In the genomic region with DNA sequence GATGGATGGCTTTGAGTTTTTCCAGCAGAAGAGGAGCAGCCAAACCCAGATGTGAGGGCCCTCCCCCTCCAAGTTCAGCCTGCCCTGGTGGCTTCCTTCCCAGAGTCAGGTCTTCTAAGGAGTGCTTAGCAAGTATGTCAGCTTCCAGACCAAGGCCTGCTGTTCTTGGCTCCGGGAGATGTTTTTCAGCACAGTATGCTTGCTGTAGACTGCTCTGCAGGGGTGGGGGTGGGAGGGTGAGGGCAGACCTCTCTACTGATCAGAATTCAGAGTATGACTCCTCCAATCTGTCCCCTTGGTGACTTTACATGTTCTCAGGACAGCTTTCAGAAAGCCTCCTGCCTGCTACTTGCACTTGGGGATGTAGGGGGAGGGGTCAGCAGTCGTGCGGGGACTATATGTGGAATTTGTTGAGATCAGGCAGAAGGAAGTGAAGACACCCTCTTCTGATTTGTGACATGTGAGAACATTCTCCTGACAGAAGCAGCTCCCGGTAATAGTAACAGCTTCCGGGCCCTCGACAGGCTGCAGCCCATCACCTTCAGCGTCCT, we compare ENCODE assay signal across 10 cellular contexts.
A peak's percentile ranks its signal among the peaks of the same experiment; 100 is the strongest.
DNase-seq lines count a peak whose midpoint lies in the region; ATAC-seq and TF ChIP-seq lines count a peak whose summit lies in the region.
"Had no signal": no experiment of that assay in that cellular context is flagged by ENCODE, and none has a peak within 500 bp of the region (broad histone marks: within the 10 kb centered on the region; RNA-seq: fewer than 3 reads in every experiment).

No MANE protein-coding gene starts in this region.

- H3K79me1 ChIP-seq in neuronal stem cell (ENCODE audit: low read depth, low read length), result no peaks in the 10 kb centered on the region

- H3K9me3 ChIP-seq in adipocyte (ENCODE audit: control insufficient read depth, low read length) (no peaks in the 10 kb centered on the region), cardiac muscle cell (ENCODE audit: low read depth) (no peaks in the 10 kb centered on the region), neuronal stem cell (replicated peaks in 1 of 2; ENCODE audit: control insufficient read depth in 2 of 2, insufficient read depth in 1 of 2, low read depth in 1 of 2, low read length in 2 of 2) (no peaks in the 10 kb centered on the region)

- ATAC-seq in GM21360 (IDR thresholded peaks at IDR 0.05; ENCODE audit: unreplicated experiment), result no peak

- no CpG with 5 or more reads among the region's 7 CpGs for WGBS in neuronal stem cell (ENCODE audit: extremely low coverage in 2 of 2, insufficient read length in 2 of 2, insufficient replicate concordance in 1 of 2), 2 donors
- 20% methylated on average over 7 of the region's 7 CpGs for WGBS in urinary bladder

- no peak overlapping the region for H3K23ac ChIP-seq in neuronal stem cell (ENCODE audit: low read depth, low read length, poor library complexity)

- peak overlapping the region; percentile 85 for H2AFZ ChIP-seq in neuronal stem cell (ENCODE audit: low read length)

- H3K27me3 ChIP-seq in adipocyte (replicated peaks; ENCODE audit: control insufficient read depth, insufficient read depth, low read length), result no peaks in the 10 kb centered on the region
- H3K27me3 ChIP-seq in cardiac muscle cell, result no peaks in the 10 kb centered on the region
- no peaks in the 10 kb centered on the region for H3K27me3 ChIP-seq in neuronal stem cell (ENCODE audit: control insufficient read depth in 3 of 3, insufficient read depth in 3 of 3, low read depth in 1 of 3, low read length in 3 of 3)

- H3K4me3 ChIP-seq in adipocyte (ENCODE audit: low read length) (no peak overlapping the region), cardiac muscle cell (no peak overlapping the region), neuronal stem cell (ENCODE audit: low read length in 2 of 2) (no peak overlapping the region), urinary bladder (ENCODE audit: low read depth, low read length) (no peak overlapping the region)

- peak overlapping the region; percentile 25 for H2BK5ac ChIP-seq in neuronal stem cell (ENCODE audit: low read length)

- H2BK15ac ChIP-seq in neuronal stem cell (ENCODE audit: low read length), result peak overlapping the region; percentile 51

- H3K4me1 ChIP-seq in adipocyte (ENCODE audit: control insufficient read depth, insufficient read depth, low read length) (peaks cover 15% of the 10 kb centered on the region), cardiac muscle cell (ENCODE audit: low read depth) (peaks cover 23% of the 10 kb centered on the region), neuronal stem cell (ENCODE audit: control insufficient read depth in 2 of 2, insufficient read depth in 1 of 2, low read depth in 1 of 2, low read length in 2 of 2) (peaks cover 22 to 28% of the 10 kb centered on the region in 2 donors), urinary bladder (ENCODE audit: insufficient read depth) (no peaks in the 10 kb centered on the region)

- H3K36me3 ChIP-seq in adipocyte (ENCODE audit: control insufficient read depth, insufficient read depth, low read length, severe bottlenecking), result no peaks in the 10 kb centered on the region
- no peaks in the 10 kb centered on the region for H3K36me3 ChIP-seq in cardiac muscle cell
- H3K36me3 ChIP-seq in neuronal stem cell (replicated peaks in 1 of 2; ENCODE audit: control insufficient read depth in 2 of 2, insufficient read depth in 2 of 2, low read length in 2 of 2), result no peaks in the 10 kb centered on the region
- no peaks in the 10 kb centered on the region for H3K36me3 ChIP-seq in urinary bladder (ENCODE audit: insufficient read depth)

- peak overlapping the region; percentile 89 for H3K27ac ChIP-seq in cardiac muscle cell
- no peak overlapping the region for H3K27ac ChIP-seq in neuronal stem cell (replicated peaks; ENCODE audit: low read length)
- H3K27ac ChIP-seq in urinary bladder (ENCODE audit: low read depth), result peak overlapping the region; percentile 55
- H3K27ac ChIP-seq: HL-60 had no signal

- TF ChIP-seq CTCF in cardiac muscle cell (IDR thresholded peaks at IDR 0.05; ENCODE audit: low read depth, low read length), result no peak

- H2BK120ac ChIP-seq in neuronal stem cell (ENCODE audit: low read depth, low read length), result peak overlapping the region; percentile 19

- H3K14ac ChIP-seq in neuronal stem cell (ENCODE audit: low read length), result peak overlapping the region; percentile 40

- no peak overlapping the region for H3K4ac ChIP-seq in neuronal stem cell (ENCODE audit: low read length)

- peak overlapping the region; percentile 81 for H3K18ac ChIP-seq in neuronal stem cell (ENCODE audit: low read length)

- H3K9ac ChIP-seq in adipocyte (ENCODE audit: low read length), result peak overlapping the region; percentile 57
- no peak overlapping the region for H3K9ac ChIP-seq in neuronal stem cell (ENCODE audit: low read depth, low read length, poor library complexity)

- DNase-seq in adipocyte (ENCODE audit: low read depth), result peak; percentile 20
- DNase-seq in cardiac muscle cell (ENCODE audit: low read depth in 1 of 2, low spot score in 1 of 2), result peak; percentile 54 to 88
- DNase-seq in neuronal stem cell (ENCODE audit: low spot score), result no peak
- DNase-seq in NCI-H2196 treated with DMSO at 0.1 percent for 48 hours (lab: John Stamatoyannopoulos, UW; ENCODE audit: unreplicated experiment), result no peak
- DNase-seq in NCI-H2107 (lab: John Stamatoyannopoulos, UW), result no peak
- no peak for DNase-seq in NCI-H1436 treated with DMSO at 0.1 percent for 48 hours (lab: John Stamatoyannopoulos, UW)
- DNase-seq: activated naive CD4-positive, alpha-beta T cell treated with anti-CD3 and anti-CD28 coated beads, Interleukin-2, amount 50 U/mL, for 16 hours had no signal

- no peak overlapping the region for H4K8ac ChIP-seq in neuronal stem cell (ENCODE audit: low read depth, low read length)

- H2AK5ac ChIP-seq in neuronal stem cell (ENCODE audit: low read depth, low read length), result peak overlapping the region; percentile 64

- H2BK12ac ChIP-seq in neuronal stem cell (ENCODE audit: low read length), result peak overlapping the region; percentile 67

- no peak overlapping the region for H3K4me2 ChIP-seq in neuronal stem cell (ENCODE audit: insufficient read depth, low read length, poor library complexity, severe bottlenecking)

- H4K91ac ChIP-seq in neuronal stem cell (ENCODE audit: low read depth, low read length, poor library complexity), result no peak overlapping the region

Comparison
In these comparisons a context has a peak if more than half of its experiments do, and no peak if none do; other contexts are left out.
1. DNase-seq: peak in adipocyte (single experiment) and cardiac muscle cell (2 of 2); none in neuronal stem cell (single experiment), NCI-H2196 treated with DMSO at 0.1 percent for 48 hours (single experiment), NCI-H2107 (single experiment) and NCI-H1436 treated with DMSO at 0.1 percent for 48 hours (single experiment).